8 cellular contexts compared by ENCODE assay signal in genomic region chr12:26226629-26227375, GRCh38. TPM values are rescaled to one million over a fixed set of nuclear protein-coding genes. Genes with fewer than 3 reads are reported as not detected.
DNase-seq lines count a peak whose midpoint lies in the region; ATAC-seq and TF ChIP-seq lines count a peak whose summit lies in the region.

No MANE protein-coding gene starts in this region.

- H3K36me3 ChIP-seq in endocrine pancreas (ENCODE audit: control insufficient read depth, insufficient read depth, low read length) (no peaks in the 10 kb centered on the region), tibial artery (peaks cover 0 to 6% (median 0%) of the 10 kb centered on the region in 3 donors)

- no peak for ATAC-seq in HG03354 (IDR thresholded peaks at IDR 0.05; ENCODE audit: poor library complexity, severe bottlenecking, unreplicated experiment)
- no peak for ATAC-seq in GM19455 (IDR thresholded peaks at IDR 0.05; ENCODE audit: unreplicated experiment)

- TF ChIP-seq CTCF in Calu3 (IDR thresholded peaks at IDR 0.05; ENCODE audit: unreplicated experiment) (no peak), tibial artery (IDR thresholded peaks at IDR 0.05) (no peak)

- no peaks in the 10 kb centered on the region for H3K27me3 Mint-ChIP-seq in Calu3 (ENCODE audit: unreplicated experiment)

- no peaks in the 10 kb centered on the region for H3K27me3 ChIP-seq in endocrine pancreas (ENCODE audit: control insufficient read depth, insufficient read depth, low read length)
- H3K27me3 ChIP-seq in tibial artery, result no peaks in the 10 kb centered on the region

- H3K27ac ChIP-seq in tibial artery, result peak overlapping the region in 1 of 2 donors; percentile 67

- H3K27ac Mint-ChIP-seq in Calu3 (ENCODE audit: unreplicated experiment), result no peak overlapping the region

- no peaks in the 10 kb centered on the region for H3K4me1 ChIP-seq in endocrine pancreas (ENCODE audit: control insufficient read depth, insufficient read depth, low read length)
- H3K4me1 ChIP-seq in tibial artery, result peaks cover 0 to 14% (median 6%) of the 10 kb centered on the region in 4 donors

- H3K9me3 ChIP-seq in endocrine pancreas (ENCODE audit: control insufficient read depth, low read length) (no peaks in the 10 kb centered on the region), tibial artery (no peaks in the 10 kb centered on the region)

- peaks cover 9% of the 10 kb centered on the region for H3K4me1 Mint-ChIP-seq in Calu3 (ENCODE audit: low read depth, unreplicated experiment)

- H3K4me3 ChIP-seq in endocrine pancreas (ENCODE audit: control insufficient read depth, insufficient read depth, low read length), result peak overlapping the region; percentile 51
- H3K4me3 ChIP-seq in tibial artery, result peak overlapping the region; percentile 52 to 53

- H3K9me3 Mint-ChIP-seq in Calu3 (ENCODE audit: low read depth, unreplicated experiment), result no peaks in the 10 kb centered on the region

- CTCF ChIA-PET in Calu3 (lab: Charles Lee), result no interaction called here

- BruUV-seq in Calu3 (replicated peaks; lab: Mats Ljungman, UMichigan), result no TSS peak

- peaks cover 5% of the 10 kb centered on the region for H3K36me3 Mint-ChIP-seq in Calu3 (ENCODE audit: insufficient read depth, unreplicated experiment)

- peak overlapping the region; percentile 77 for H3K4me3 Mint-ChIP-seq in Calu3 (ENCODE audit: low read depth, unreplicated experiment)

- DNase-seq in Calu3 (peak; percentile 24), NCI-H510A treated with DMSO at 0.1 percent for 48 hours (lab: John Stamatoyannopoulos, UW) (peak; percentile 25), lung microvascular endothelial cell (ENCODE audit: low read depth in 2 of 2) (peak; percentile 35 to 41), tibial artery (peak; percentile 30 to 66)
- DNase-seq in stimulated activated CD4-positive, alpha-beta T cell treated with anti-CD3 and anti-CD28 coated beads, Interleukin-4, amount 100 ng/mL, for 1 hour, result no peak

- intact Hi-C loops in Calu3 (cut with micrococcal nuclease; ENCODE audit: unreplicated experiment), result no loop called here
- intact Hi-C loops in tibial artery (cut with DNase I; ENCODE audit: low total_unique reads), result no loop called here

- H3K9ac ChIP-seq in endocrine pancreas (ENCODE audit: control insufficient read depth, insufficient read depth, low read length), result peak overlapping the region; percentile 40

RNA-seq across cellular contexts. Expression of gene SSPN, which starts 31.4 kb away (rescaled TPM):
- total RNA-seq in Calu3 (2022), result 7.0 and 8.9 TPM in 2 replicates
- 0.22 and 0.40 TPM in 2 replicates for total RNA-seq in lung microvascular endothelial cell
